In genomic region chr2:180979086-180979934, GRCh38 we compare ENCODE assay signal across 8 cellular contexts. TPM values are rescaled to one million over a fixed set of nuclear protein-coding genes. Genes with fewer than 3 reads are reported as not detected.
DNase-seq lines count a peak whose midpoint lies in the region; ATAC-seq lines count a peak whose summit lies in the region.

No MANE protein-coding gene starts in this region.

- peaks cover 2% of the 10 kb centered on the region for H3K4me1 ChIP-seq in stomach smooth muscle (ENCODE audit: control insufficient read depth, insufficient read depth, low read length)

- no peak for ATAC-seq in HG02763 (IDR thresholded peaks at IDR 0.05; ENCODE audit: unreplicated experiment)

- H3K27me3 ChIP-seq in stomach smooth muscle (ENCODE audit: control insufficient read depth in 1 of 2, insufficient read depth in 2 of 2, low read length in 2 of 2) = no peaks in the 10 kb centered on the region

- H3K9ac ChIP-seq in stomach smooth muscle (ENCODE audit: low read length in 2 of 2) = peak overlapping the region in 1 of 2 donors; percentile 69

- peak overlapping the region; percentile 75 for H3K27ac ChIP-seq in stomach smooth muscle (ENCODE audit: low read length)

- no peaks in the 10 kb centered on the region for H3K9me3 ChIP-seq in stomach smooth muscle (ENCODE audit: control insufficient read depth in 2 of 2, low read length in 2 of 2)

- DNase-seq in AG08395 (ENCODE audit: low spot score) (peak; percentile 50), HT1080 (ENCODE audit: low read depth) (peak; percentile 91), amniotic epithelial cell (ENCODE audit: low read depth) (peak; percentile 87), islet precursor cell (peak; percentile 94), GF-D8 (lab: John Stamatoyannopoulos, UW) (no peak)
- DNase-seq in stimulated activated CD4-positive, alpha-beta T cell treated with anti-CD3 and anti-CD28 coated beads, Interleukin-2, amount 100 ng/mL, for 24 hours = no peak

- peak overlapping the region; percentile 64 to 71 for H3K4me3 ChIP-seq in stomach smooth muscle (ENCODE audit: low read length in 2 of 2)

- no peaks in the 10 kb centered on the region for H3K36me3 ChIP-seq in stomach smooth muscle (ENCODE audit: control insufficient read depth in 2 of 2, insufficient read depth in 2 of 2, low read length in 2 of 2)

RNA-seq across cellular contexts. Expression of gene UBE2E3, which starts 1.1 kb away (rescaled TPM):
- total RNA-seq in HT1080 (2014; rRNA removed; shearing (Covaris generic)) = 156 and 183 TPM in 2 replicates
- polyA plus RNA-seq in HT1080 (2015; cell fraction: cytosol; rRNA removed) = 152 and 168 TPM in 2 replicates
- 54.4 and 76.0 TPM in 2 replicates for polyA plus RNA-seq in HT1080 (2015; cell fraction: nucleus; rRNA removed)

Comparison
In these comparisons a context has a peak if more than half of its experiments do, and no peak if none do; other contexts are left out.
1. DNase-seq: peak in AG08395 (single experiment), HT1080 (single experiment), amniotic epithelial cell (single experiment) and islet precursor cell (single experiment); none in GF-D8 (single experiment) and stimulated activated CD4-positive, alpha-beta T cell treated with anti-CD3 and anti-CD28 coated beads, Interleukin-2, amount 100 ng/mL, for 24 hours (0 of 2).